Comparison of ENCODE assay signal across 1 cellular context in the genomic region with DNA sequence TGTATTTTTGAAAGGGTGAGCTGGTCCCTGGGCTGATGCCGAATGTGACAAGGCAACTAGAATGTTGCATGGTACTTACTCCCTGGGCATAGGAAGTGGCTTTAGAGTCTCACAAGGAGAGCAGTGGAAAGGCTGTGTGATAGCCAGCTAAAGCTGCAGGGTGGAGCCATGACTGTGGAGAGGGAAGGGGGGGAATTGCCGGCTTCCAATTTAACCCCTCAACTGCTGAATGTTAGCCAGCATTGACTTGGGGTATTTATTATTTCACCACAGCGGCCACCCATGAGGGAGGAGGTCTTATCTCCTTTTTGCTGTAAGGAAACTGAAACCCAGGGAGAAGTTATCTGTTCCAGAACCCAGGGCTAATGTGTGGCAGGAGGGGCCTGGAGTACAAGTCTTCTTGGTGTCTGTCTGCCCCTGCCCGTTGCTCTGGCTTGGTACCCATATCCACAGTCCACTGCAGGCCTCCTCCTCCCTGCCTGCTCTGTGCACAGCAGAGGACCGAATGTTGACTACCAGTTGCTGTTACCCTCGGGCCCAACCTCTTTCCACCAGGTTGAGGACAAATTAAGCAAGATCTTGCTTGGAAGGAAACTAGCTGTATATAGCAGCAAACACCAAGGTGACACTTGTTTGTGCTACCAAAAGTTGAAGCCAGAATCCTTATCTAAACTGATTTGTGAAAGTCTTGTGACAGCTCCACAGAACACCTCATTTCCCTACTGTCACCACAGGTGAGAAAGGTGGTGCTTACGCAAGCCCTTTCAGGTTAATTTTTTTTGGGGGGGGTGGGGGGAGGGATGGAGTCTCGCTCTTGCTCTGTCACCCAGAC.
TF ChIP-seq lines count a peak whose summit lies in the region.

No MANE protein-coding gene starts in this region.

TF ChIP-seq in GM23338, 12 proteins besides CTCF, POLR2A, EP300 and RAD21 (continued from another document):
- no peak for TF ChIP-seq POLR2AphosphoS5 (IDR thresholded peaks at IDR 0.05; ENCODE audit: low read depth)
- TF ChIP-seq, protein P1, sequence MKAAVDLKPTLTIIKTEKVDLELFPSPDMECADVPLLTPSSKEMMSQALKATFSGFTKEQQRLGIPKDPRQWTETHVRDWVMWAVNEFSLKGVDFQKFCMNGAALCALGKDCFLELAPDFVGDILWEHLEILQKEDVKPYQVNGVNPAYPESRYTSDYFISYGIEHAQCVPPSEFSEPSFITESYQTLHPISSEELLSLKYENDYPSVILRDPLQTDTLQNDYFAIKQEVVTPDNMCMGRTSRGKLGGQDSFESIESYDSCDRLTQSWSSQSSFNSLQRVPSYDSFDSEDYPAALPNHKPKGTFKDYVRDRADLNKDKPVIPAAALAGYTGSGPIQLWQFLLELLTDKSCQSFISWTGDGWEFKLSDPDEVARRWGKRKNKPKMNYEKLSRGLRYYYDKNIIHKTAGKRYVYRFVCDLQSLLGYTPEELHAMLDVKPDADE (IDR thresholded peaks at IDR 0.05), result no peak
- TF ChIP-seq STAT1 (IDR thresholded peaks at IDR 0.05; ENCODE audit: unreplicated experiment), result no peak
- TF ChIP-seq, protein P2, sequence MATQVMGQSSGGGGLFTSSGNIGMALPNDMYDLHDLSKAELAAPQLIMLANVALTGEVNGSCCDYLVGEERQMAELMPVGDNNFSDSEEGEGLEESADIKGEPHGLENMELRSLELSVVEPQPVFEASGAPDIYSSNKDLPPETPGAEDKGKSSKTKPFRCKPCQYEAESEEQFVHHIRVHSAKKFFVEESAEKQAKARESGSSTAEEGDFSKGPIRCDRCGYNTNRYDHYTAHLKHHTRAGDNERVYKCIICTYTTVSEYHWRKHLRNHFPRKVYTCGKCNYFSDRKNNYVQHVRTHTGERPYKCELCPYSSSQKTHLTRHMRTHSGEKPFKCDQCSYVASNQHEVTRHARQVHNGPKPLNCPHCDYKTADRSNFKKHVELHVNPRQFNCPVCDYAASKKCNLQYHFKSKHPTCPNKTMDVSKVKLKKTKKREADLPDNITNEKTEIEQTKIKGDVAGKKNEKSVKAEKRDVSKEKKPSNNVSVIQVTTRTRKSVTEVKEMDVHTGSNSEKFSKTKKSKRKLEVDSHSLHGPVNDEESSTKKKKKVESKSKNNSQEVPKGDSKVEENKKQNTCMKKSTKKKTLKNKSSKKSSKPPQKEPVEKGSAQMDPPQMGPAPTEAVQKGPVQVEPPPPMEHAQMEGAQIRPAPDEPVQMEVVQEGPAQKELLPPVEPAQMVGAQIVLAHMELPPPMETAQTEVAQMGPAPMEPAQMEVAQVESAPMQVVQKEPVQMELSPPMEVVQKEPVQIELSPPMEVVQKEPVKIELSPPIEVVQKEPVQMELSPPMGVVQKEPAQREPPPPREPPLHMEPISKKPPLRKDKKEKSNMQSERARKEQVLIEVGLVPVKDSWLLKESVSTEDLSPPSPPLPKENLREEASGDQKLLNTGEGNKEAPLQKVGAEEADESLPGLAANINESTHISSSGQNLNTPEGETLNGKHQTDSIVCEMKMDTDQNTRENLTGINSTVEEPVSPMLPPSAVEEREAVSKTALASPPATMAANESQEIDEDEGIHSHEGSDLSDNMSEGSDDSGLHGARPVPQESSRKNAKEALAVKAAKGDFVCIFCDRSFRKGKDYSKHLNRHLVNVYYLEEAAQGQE (IDR thresholded peaks at IDR 0.05; ENCODE audit: unreplicated experiment), result no peak
- TF ChIP-seq ZNF331 (CRISPR knock-in tag; IDR thresholded peaks at IDR 0.05; ENCODE audit: low read depth), result no peak
- no peak for TF ChIP-seq JUNB (IDR thresholded peaks at IDR 0.05; ENCODE audit: unreplicated experiment)
